Comparison of ENCODE assay signal across 29 cellular contexts in genomic region chr1:60078182-60078581, GRCh38. TPM values are rescaled to one million over a fixed set of nuclear protein-coding genes. Genes with fewer than 3 reads are reported as not detected.
DNase-seq lines count a peak whose midpoint lies in the region; ATAC-seq and TF ChIP-seq lines count a peak whose summit lies in the region.
"Had no signal": no experiment of that assay in that cellular context is flagged by ENCODE, and none has a peak within 500 bp of the region (broad histone marks: within the 10 kb centered on the region; RNA-seq: fewer than 3 reads in every experiment).

No MANE protein-coding gene starts in this region.

- no peaks in the 10 kb centered on the region for H4K20me1 ChIP-seq in osteoblast (ENCODE audit: insufficient read depth, low read length)

- no peak for TF ChIP-seq CTCF in osteoblast (IDR thresholded peaks at IDR 0.05; ENCODE audit: extremely low read depth, low read depth, low read length)

- H3K9me3 ChIP-seq in SK-N-MC (ENCODE audit: low read depth, low read length) (no peaks in the 10 kb centered on the region; the same call in 1 of the 2 replicates), osteoblast (ENCODE audit: low read depth, low read length) (no peaks in the 10 kb centered on the region)
- H3K9me3 ChIP-seq: A549, colonic mucosa, upper lobe of left lung had no signal

- H3K4me1 ChIP-seq in osteoblast (ENCODE audit: insufficient read depth, low read length), result no peaks in the 10 kb centered on the region
- H3K4me1 ChIP-seq: A549, colonic mucosa had no signal

- in situ Hi-C loops in ACHN (cut with HindIII; ENCODE audit: low pct_ligation_motif_present, low pct_unique_long_range_greater_than_20kb, low sequenced_read_pairs), result no loop called here

- H3K36me3 ChIP-seq in SK-N-MC (ENCODE audit: insufficient read depth, low read length) (no peaks in the 10 kb centered on the region), osteoblast (ENCODE audit: insufficient read depth, low read length) (no peaks in the 10 kb centered on the region)
- H3K36me3 ChIP-seq: colonic mucosa, neural progenitor cell, upper lobe of left lung had no signal

- no peak overlapping the region for H2AFZ ChIP-seq in osteoblast (ENCODE audit: low read length)
- H2AFZ ChIP-seq: neural progenitor cell, PC-9 had no signal

- H3K4me3 ChIP-seq in SK-N-MC (peak overlapping the region; percentile 38), osteoblast (ENCODE audit: insufficient read depth, low read length) (no peak overlapping the region)
- H3K4me3 ChIP-seq: A549, colonic mucosa, K562, neural progenitor cell, PC-9, upper lobe of left lung had no signal

- H3K79me2 ChIP-seq in osteoblast (ENCODE audit: insufficient read depth, low read length), result no peaks in the 10 kb centered on the region

- H3K27me3 ChIP-seq in osteoblast (ENCODE audit: insufficient read depth, low read length), result peaks cover 23% of the 10 kb centered on the region
- H3K27me3 ChIP-seq: colonic mucosa had no signal

- H3K27ac ChIP-seq in SK-N-MC (peak overlapping the region; percentile 19; the same call in 1 of the 2 replicates), osteoblast (ENCODE audit: low read depth, low read length) (no peak overlapping the region)
- H3K27ac ChIP-seq: A549, C4-2B, colonic mucosa, neural progenitor cell, PC-9, upper lobe of left lung had no signal

- H3K9ac ChIP-seq in SK-N-MC (ENCODE audit: insufficient read length), result no peak overlapping the region
- H3K9ac ChIP-seq: neural progenitor cell had no signal

- no peak for ATAC-seq in GM19023 (IDR thresholded peaks at IDR 0.05; ENCODE audit: unreplicated experiment)
- ATAC-seq: A549, esophagus mucosa, K562, T-cell had no signal

- no peak overlapping the region for H3K4me2 ChIP-seq in osteoblast (ENCODE audit: insufficient read depth, low read length)
- H3K4me2 ChIP-seq: A549, neural progenitor cell, PC-9 had no signal

- DNase-seq in AG20443 (ENCODE audit: low spot score) (peak; percentile 17), SK-N-MC (ENCODE audit: low read depth, low spot score) (no peak), fibroblast of gingiva (ENCODE audit: low read depth) (peak; percentile 9), osteoblast (ENCODE audit: insufficient read length, low spot score, missing footprints) (peak; percentile 58), NCI-H526 (lab: John Stamatoyannopoulos, UW) (no peak), ACHN (no peak), GDM1 (lab: John Stamatoyannopoulos, UW) (no peak)
- DNase-seq: activated effector memory CD4-positive, alpha-beta T cell treated with anti-CD3 and anti-CD28 coated beads, Interleukin-2, amount 50 U/mL, for 16 hours; activated naive CD8-positive, alpha-beta T cell treated with anti-CD3 and anti-CD28 coated beads, Interleukin-2, amount 10 ng/mL, durations not matched to agents 7 days and 5 days; Calu3; colonic mucosa; GOT3; NCI-H1417 treated with DMSO at 0.1 percent for 48 hours; NCI-H2107; NCI-H446 treated with DMSO at 0.1 percent for 48 hours; PC-9; SHP77; stimulated activated CD8-positive, alpha-beta memory T cell treated with anti-CD3 and anti-CD28 coated beads, Interleukin-4, amount 100 ng/mL, for 48 hours; T-cell; upper lobe of left lung had no signal

RNA-seq across cellular contexts. Expression of gene C1orf87, which starts 4.6 kb away (rescaled TPM):
- total RNA-seq in osteoblast, result not detected in 2 replicates
- total RNA-seq: activated naive CD8-positive, alpha-beta T cell treated with anti-CD3 and anti-CD28 coated beads, Interleukin-2, amount 10 ng/mL, durations not matched to agents 7 days and 5 days; Calu3; colonic mucosa; esophagus mucosa; HT-29; K562; lung microvascular endothelial cell; PC-9; posterior vena cava; T-cell had no signal

Comparison
In these comparisons a context has a peak if more than half of its experiments do, and no peak if none do; other contexts are left out.
1. DNase-seq: peak in AG20443 (single experiment), fibroblast of gingiva (single experiment) and osteoblast (single experiment); none in SK-N-MC (single experiment), NCI-H526 (0 of 2), ACHN (single experiment) and GDM1 (single experiment).